In the genomic region with DNA sequence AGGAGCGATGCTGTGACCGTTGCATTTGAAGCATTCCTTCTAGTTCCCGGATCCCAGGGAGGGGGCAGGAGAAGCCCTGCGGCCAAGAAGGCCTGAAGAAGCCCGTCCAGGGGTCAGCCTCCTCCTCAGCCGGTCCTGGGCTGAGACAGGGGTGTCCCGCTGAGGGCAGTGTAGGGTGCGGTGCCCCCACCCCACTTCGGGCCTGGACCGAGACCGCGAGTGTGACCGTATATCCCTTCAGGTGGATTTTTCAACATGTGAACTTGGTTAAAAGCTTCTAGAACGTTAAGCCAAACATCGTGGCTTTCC, we compare ENCODE assay signal across 8 cellular contexts. TPM values are rescaled to one million over a fixed set of nuclear protein-coding genes. Genes with fewer than 3 reads are reported as not detected.
A peak's percentile ranks its signal among the peaks of the same experiment; 100 is the strongest.
DNase-seq lines count a peak whose midpoint lies in the region; ATAC-seq, FAIRE-seq and TF ChIP-seq lines count a peak whose summit lies in the region.

No MANE protein-coding gene starts in this region.

- H3K4me1 Mint-ChIP-seq in CD14-positive monocyte (peaks cover 32% of the 10 kb centered on the region), natural killer cell (peaks cover 26 to 49% of the 10 kb centered on the region in 2 donors)

- intact Hi-C loops in CD14-positive monocyte (cut with micrococcal nuclease): no loop called here
- intact Hi-C loops in natural killer cell (cut with micrococcal nuclease): no loop called here

- H3K9me3 Mint-ChIP-seq in CD14-positive monocyte (peaks cover 2 to 45% (median 42%) of the 10 kb centered on the region in 7 donors), natural killer cell (no peaks in the 10 kb centered on the region)

- TF ChIP-seq CTCF in CD14-positive monocyte (IDR thresholded peaks at IDR 0.05) (no peak), bronchial epithelial cell (IDR thresholded peaks at IDR 0.05; ENCODE audit: insufficient read depth, low read length, severe bottlenecking) (no peak), natural killer cell (IDR thresholded peaks at IDR 0.05) (no peak)

- H3K4me3 Mint-ChIP-seq in CD14-positive monocyte (peak overlapping the region; percentile 90 to 98), natural killer cell (peak overlapping the region; percentile 88)

- DNase-seq in CD14-positive monocyte (ENCODE audit: low spot score): no peak
- DNase-seq in bronchial epithelial cell (ENCODE audit: low read depth): no peak
- no peak for DNase-seq in natural killer cell
- no peak for DNase-seq in GM19238 (ENCODE audit: insufficient read length, low spot score)
- no peak for DNase-seq in DMS153 (lab: John Stamatoyannopoulos, UW)
- no peak for DNase-seq in COR-L47 (lab: John Stamatoyannopoulos, UW)
- no peak for DNase-seq in HuH-7.5 (ENCODE audit: low spot score)

- H3K36me3 Mint-ChIP-seq in CD14-positive monocyte: peaks cover 6 to 11% of the 10 kb centered on the region in 2 donors
- peaks cover 1% of the 10 kb centered on the region for H3K36me3 Mint-ChIP-seq in natural killer cell

- FAIRE-seq in bronchial epithelial cell (lab: Jason Lieb, UNC): no peak

- ATAC-seq in HG02798 (IDR thresholded peaks at IDR 0.05; ENCODE audit: poor library complexity, unreplicated experiment) (peak; percentile 12), natural killer cell (peak in 1 of 3 donors; percentile 0)

- peaks cover 81 to 97% (median 91%) of the 10 kb centered on the region in 3 donors for H3K27me3 Mint-ChIP-seq in CD14-positive monocyte (ENCODE audit: low read depth in 3 of 3)
- H3K27me3 Mint-ChIP-seq in natural killer cell (ENCODE audit: low read depth in 2 of 2): peaks cover 46 to 53% of the 10 kb centered on the region in 2 donors

- peaks cover 20% of the 10 kb centered on the region for H3K27me3 ChIP-seq in bronchial epithelial cell (ENCODE audit: control insufficient read depth, insufficient read depth, low read length)

- H3K27ac Mint-ChIP-seq in CD14-positive monocyte (no peak overlapping the region), natural killer cell (peak overlapping the region in 1 of 2 donors; percentile 54)

- peak overlapping the region; percentile 1 for H3K4me3 ChIP-seq in bronchial epithelial cell (ENCODE audit: low read depth, low read length)

- no peaks in the 10 kb centered on the region for H3K36me3 ChIP-seq in bronchial epithelial cell (ENCODE audit: control insufficient read depth, insufficient read depth, low read length)

RNA-seq across cellular contexts. Expression of gene OCA2, which starts 2.8 kb away (rescaled TPM):
- polyA plus RNA-seq in CD14-positive monocyte: not detected
- total RNA-seq in bronchial epithelial cell (0.26 TPM in 2 replicates), natural killer cell (1 to 10 TPM in 1 of 3 donors, under 1 TPM in 2; 0.35 to 1.5 (median 0.56) TPM)
